8 cellular contexts compared by ENCODE assay signal in genomic region chr1:778451-779278, GRCh38.
A peak's percentile ranks its signal among the peaks of the same experiment; 100 is the strongest.
DNase-seq lines count a peak whose midpoint lies in the region; ATAC-seq, FAIRE-seq and TF ChIP-seq lines count a peak whose summit lies in the region.
"Not testable (repeated sequence)": the region's sequence is repeated elsewhere in the genome, so short reads cannot be mapped to it uniquely, and the experiment has no call there.

No MANE protein-coding gene starts in this region.

- H3K9me3 ChIP-seq in A549; endodermal cell (ENCODE audit: control insufficient read depth, low read length); right lobe of liver: not testable (repeated sequence)

- H3K4me1 Mint-ChIP-seq in endodermal cell: not testable (repeated sequence)

- H3K27me3 Mint-ChIP-seq in endodermal cell (ENCODE audit: insufficient read depth): not testable (repeated sequence)

- TF ChIP-seq CTCF in A549 (IDR thresholded peaks at IDR 0.05): not testable (repeated sequence)
- TF ChIP-seq CTCF in endodermal cell (conservative IDR thresholded peaks at IDR 0.05) (peak; percentile 52), right lobe of liver (IDR thresholded peaks at IDR 0.05) (peak; percentile 36 to 56 (median 47))

- peak; percentile 93 to 99 for DNase-seq in A549 (ENCODE audit: low read depth in 1 of 2, low spot score in 1 of 2)
- peak; percentile 97 for DNase-seq in NCI-H460 (ENCODE audit: extremely low read depth, low read depth)
- peak; percentile 98 for DNase-seq in activated T-cell treated with anti-CD3 and anti-CD28 coated beads for 48 hours (ENCODE audit: low read depth)
- peak; percentile 99 for DNase-seq in endodermal cell
- peak; percentile 99 for DNase-seq in right lobe of liver
- peak; percentile 96 to 98 for DNase-seq in stimulated activated CD4-positive, alpha-beta T cell treated with anti-CD3 and anti-CD28 coated beads, Interleukin-15, amount 100 ng/mL, for 1 hour (ENCODE audit: low read depth in 1 of 2, low spot score in 1 of 2)

- ATAC-seq in A549: peak; percentile 100
- peak; percentile 100 for ATAC-seq in HG02852 (IDR thresholded peaks at IDR 0.05; ENCODE audit: unreplicated experiment)
- ATAC-seq in right lobe of liver: peak; percentile 100

- H3K36me3 Mint-ChIP-seq in endodermal cell (ENCODE audit: low read depth): not testable (repeated sequence)

- not testable (repeated sequence) for H3K36me3 ChIP-seq in endodermal cell (ENCODE audit: control insufficient read depth, insufficient read depth, low read length); right lobe of liver

- H3K27ac Mint-ChIP-seq in endodermal cell: peak overlapping the region; percentile 100

- not testable (repeated sequence) for FAIRE-seq in A549 (lab: Jason Lieb, UNC)

- peak overlapping the region; percentile 81 for H3K4me2 ChIP-seq in A549

- intact Hi-C loops in right lobe of liver (cut with DNase I): not testable (repeated sequence)

- H3K4me3 ChIP-seq in A549: peak overlapping the region; percentile 69
- H3K4me3 ChIP-seq in endodermal cell (ENCODE audit: low read length): peak overlapping the region; percentile 83
- peak overlapping the region; percentile 55 to 70 (median 61) for H3K4me3 ChIP-seq in right lobe of liver

- TF ChIP-seq RAD21 in A549 (conservative IDR thresholded peaks at IDR 0.05 in 1 of 2, IDR thresholded peaks at IDR 0.05 in 1 of 2): 0 out of 5 replicates have a peak, but pooled peaks of 1 of the 2 experiments have one; percentile 16

- TF ChIP-seq POLR2A in A549 (IDR thresholded peaks at IDR 0.05; ENCODE audit: low read length) (peak; percentile 51), GM18526 (IDR thresholded peaks at IDR 0.05; ENCODE audit: extremely low read depth, insufficient read length) (peak; percentile 75), right lobe of liver (IDR thresholded peaks at IDR 0.05) (peak; percentile 87)

- not testable (repeated sequence) for H3K27me3 ChIP-seq in endodermal cell (ENCODE audit: control insufficient read depth, insufficient read depth, low read length, poor library complexity, severe bottlenecking); right lobe of liver

- H3K9ac ChIP-seq in endodermal cell (ENCODE audit: extremely low read depth, low read length, poor library complexity, severe bottlenecking): peak overlapping the region; percentile 75

- 0% methylated on average over 24 of the region's 65 CpGs for WGBS in A549 (ENCODE audit: missing lambda C conversion rate)
- WGBS in endodermal cell (ENCODE audit: insufficient coverage in 1 of 2, insufficient read length in 1 of 2), 2 experiments: 0 to 1% methylated on average over 36 to 56 of the region's 65 CpGs
- 0% methylated on average over 2 of the region's 65 CpGs for WGBS in right lobe of liver (ENCODE audit: insufficient coverage, low coverage, low lambda C conversion rate, missing lambda C conversion rate)

- CTCF ChIA-PET in A549 (lab: Yijun Ruan, JAX): not testable (repeated sequence)

- not testable (repeated sequence) for TF ChIP-seq EP300 in A549 (IDR thresholded peaks at IDR 0.05)

- H3K4me3 Mint-ChIP-seq in endodermal cell: peak overlapping the region; percentile 93

- H3K4me1 ChIP-seq in A549; endodermal cell (ENCODE audit: control insufficient read depth, insufficient read depth, low read length); right lobe of liver: not testable (repeated sequence)

- POLR2A ChIA-PET in A549 (lab: Yijun Ruan, JAX): not testable (repeated sequence)

- H3K9me3 Mint-ChIP-seq in endodermal cell: not testable (repeated sequence)

- H3K27ac ChIP-seq in A549 (peak overlapping the region; percentile 83 to 92), endodermal cell (ENCODE audit: low read depth, low read length) (peak overlapping the region; percentile 84), right lobe of liver (peak overlapping the region; percentile 58 to 78 (median 74))

TF ChIP-seq in A549, 52 proteins besides CTCF, POLR2A, EP300 and RAD21:
- TF ChIP-seq USF2 (IDR thresholded peaks at IDR 0.05) (0 out of 2 replicates have a peak, but pooled peaks have one; percentile 3), PHF8 (IDR thresholded peaks at IDR 0.05; ENCODE audit: borderline replicate concordance, low read depth) (0 out of 2 replicates have a peak, but pooled peaks have one; percentile 73), RFX5 (IDR thresholded peaks at IDR 0.05) (peak; percentile 82), JUN (IDR thresholded peaks at IDR 0.05) (peak in 1 of 2 experiments; percentile 42; a peak in 2 of 5 replicates), BCL3 (IDR thresholded peaks at IDR 0.05) (0 out of 3 replicates have a peak, but pooled peaks have one; percentile 26), FOSL2 (CRISPR knock-in tag; IDR thresholded peaks at IDR 0.05) (peak; percentile 44; the same call in 1 of the 2 replicates), MAX (IDR thresholded peaks at IDR 0.05) (peak; percentile 45), KDM5A (IDR thresholded peaks at IDR 0.05) (0 out of 2 replicates have a peak, but pooled peaks have one; percentile 30), MAFK (IDR thresholded peaks at IDR 0.05; ENCODE audit: partially characterized antibody) (peak; percentile 99)
- TF ChIP-seq FOSL2 (IDR thresholded peaks at IDR 0.05): not testable (repeated sequence)

Comparison
In these comparisons a context has a peak if more than half of its experiments do, and no peak if none do; other contexts are left out.
1. Peak in every context shown above with its lines: DNase-seq, ATAC-seq, H3K4me3 ChIP-seq and H3K27ac ChIP-seq.